ENCODE assay signal across 1 cellular context in genomic region chr19:35306473-35307246, GRCh38.
TF ChIP-seq lines count a peak whose summit lies in the region.

No MANE protein-coding gene starts in this region.

TF ChIP-seq in K562, 482 proteins besides CTCF, POLR2A, EP300 and RAD21 (continued from another document and continues in another):
- TF ChIP-seq HMGN3 (IDR thresholded peaks at IDR 0.05; ENCODE audit: borderline replicate concordance, extremely low read depth, insufficient read length, low read depth, low read length) = no peak
- TF ChIP-seq MBD1 (CRISPR knock-in tag; IDR thresholded peaks at IDR 0.05) = 0 out of 2 replicates have a peak, but pooled peaks have one; percentile 57
- no peak; the same call in 1 of the 2 replicates for TF ChIP-seq NFRKB (IDR thresholded peaks at IDR 0.05; ENCODE audit: low read depth)
- TF ChIP-seq CEBPZ (IDR thresholded peaks at IDR 0.05; ENCODE audit: borderline replicate concordance, low read depth, low read length) = no peak
- no peak for TF ChIP-seq ZNF134 (CRISPR knock-in tag; conservative IDR thresholded peaks at IDR 0.05)
- peak; percentile 39; the same call in 1 of the 2 replicates for TF ChIP-seq CTBP1 (IDR thresholded peaks at IDR 0.05; ENCODE audit: borderline replicate concordance)
- no peak for TF ChIP-seq EP400 (IDR thresholded peaks at IDR 0.05)
- no peak for TF ChIP-seq ETS1 (conservative IDR thresholded peaks at IDR 0.05; ENCODE audit: control insufficient read depth, low read depth, low read length)
- TF ChIP-seq PHF20 (IDR thresholded peaks at IDR 0.05; ENCODE audit: partially characterized antibody) = peak; percentile 22
- TF ChIP-seq ZNF121 (CRISPR knock-in tag; conservative IDR thresholded peaks at IDR 0.05) = peak; percentile 100
- TF ChIP-seq ATF3 (IDR thresholded peaks at IDR 0.05) = 0 out of 2 replicates have a peak, but pooled peaks have one; percentile 40
- TF ChIP-seq ATF3 (CRISPR knock-in tag; conservative IDR thresholded peaks at IDR 0.05) = no peak
- TF ChIP-seq ZNF140 (CRISPR knock-in tag; IDR thresholded peaks at IDR 0.05) = no peak
- no peak for TF ChIP-seq MNT (conservative IDR thresholded peaks at IDR 0.05)
- TF ChIP-seq SOX6 (IDR thresholded peaks at IDR 0.05) = no peak
- TF ChIP-seq ELF2 (CRISPR knock-in tag; IDR thresholded peaks at IDR 0.05) = no peak
- TF ChIP-seq RFX5 (IDR thresholded peaks at IDR 0.05; ENCODE audit: low read depth, low read length) = no peak
- TF ChIP-seq GABPB1 (CRISPR knock-in tag; IDR thresholded peaks at IDR 0.05) = no peak
- TF ChIP-seq ARNT (IDR thresholded peaks at IDR 0.05) = peak; percentile 50 to 67; a peak in 1 of 4 replicates
- TF ChIP-seq CLOCK (CRISPR knock-in tag; IDR thresholded peaks at IDR 0.05; ENCODE audit: borderline replicate concordance) = no peak
- peak; percentile 54 for TF ChIP-seq BRD9 (IDR thresholded peaks at IDR 0.05; ENCODE audit: low read depth, partially characterized antibody)
- TF ChIP-seq TSHZ1 (CRISPR knock-in tag; IDR thresholded peaks at IDR 0.05) = no peak
- no peak for TF ChIP-seq ZC3H11A (IDR thresholded peaks at IDR 0.05; ENCODE audit: low read depth, low read length)
- TF ChIP-seq NR2F6 (CRISPR knock-in tag; IDR thresholded peaks at IDR 0.05) = no peak
- no peak for TF ChIP-seq GATAD2B (IDR thresholded peaks at IDR 0.05; ENCODE audit: borderline replicate concordance)
- TF ChIP-seq HDAC2 (IDR thresholded peaks at IDR 0.05) = peak; percentile 83
- no peak for TF ChIP-seq CBX8 (IDR thresholded peaks at IDR 0.05; ENCODE audit: borderline replicate concordance, extremely low read depth, low read depth, low read length, poor library complexity, severe bottlenecking)
- TF ChIP-seq POLR2H (tag; IDR thresholded peaks at IDR 0.05; ENCODE audit: low read depth) = no peak
- TF ChIP-seq E2F3 (CRISPR knock-in tag; IDR thresholded peaks at IDR 0.05) = no peak
- TF ChIP-seq HOMEZ (CRISPR knock-in tag; IDR thresholded peaks at IDR 0.05) = 0 out of 2 replicates have a peak, but pooled peaks have one; percentile 45
- no peak for TF ChIP-seq FOXA3 (CRISPR knock-in tag; conservative IDR thresholded peaks at IDR 0.05 in 1 of 2, IDR thresholded peaks at IDR 0.05 in 1 of 2)
- no peak for TF ChIP-seq ZZZ3 (IDR thresholded peaks at IDR 0.05)
- TF ChIP-seq CHAMP1 (IDR thresholded peaks at IDR 0.05) = no peak
- no peak for TF ChIP-seq ZNF740 (CRISPR knock-in tag; IDR thresholded peaks at IDR 0.05)
- 0 out of 4 replicates have a peak, but pooled peaks of 1 of the 2 experiments have one; percentile 3 for TF ChIP-seq ZNF740 (tag; IDR thresholded peaks at IDR 0.05)
- TF ChIP-seq MECOM (CRISPR knock-in tag; IDR thresholded peaks at IDR 0.05) = no peak
